8 cellular contexts compared by ENCODE assay signal in the genomic region with DNA sequence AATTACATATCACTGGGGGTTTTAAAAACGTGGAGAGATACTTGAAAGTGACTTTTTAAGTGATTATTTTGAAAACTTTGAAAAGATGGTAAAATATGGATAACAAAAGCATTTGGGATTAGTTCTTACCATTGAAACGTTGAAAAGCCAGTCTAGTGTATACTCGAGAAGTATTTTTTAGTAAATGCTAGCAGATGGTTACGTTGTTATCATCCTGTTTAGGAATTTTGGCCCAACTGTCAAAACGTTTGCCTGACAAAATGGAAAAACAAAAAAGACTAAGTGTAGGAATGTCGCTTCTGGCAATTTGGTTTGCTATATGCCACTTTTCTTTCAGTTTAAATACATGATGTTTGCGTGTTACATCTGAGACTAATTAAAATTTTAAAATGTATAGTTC. TPM values are rescaled to one million over a fixed set of nuclear protein-coding genes. Genes with fewer than 3 reads are reported as not detected.
DNase-seq lines count a peak whose midpoint lies in the region; ATAC-seq and TF ChIP-seq lines count a peak whose summit lies in the region.

No MANE protein-coding gene starts in this region.

- DNase-seq in SK-N-SH (no peak), caudate nucleus (lab: John Stamatoyannopoulos, UW) (no peak)
- DNase-seq in activated CD8-positive, alpha-beta T cell treated with anti-CD3 and anti-CD28 coated beads, Interleukin-2, amount 10 ng/mL, durations not matched to agents 7 days and 5 days, result no peak

- TF ChIP-seq EP300 in SK-N-SH (IDR thresholded peaks at IDR 0.05; ENCODE audit: borderline replicate concordance in 1 of 2, low read depth in 1 of 2, low read length in 1 of 2), result no peak

- peak overlapping the region; percentile 71 to 95 for H3K4me3 ChIP-seq in SK-N-SH (ENCODE audit: low read depth in 2 of 2, low read length in 1 of 2)
- peak overlapping the region; percentile 97; the same call in 1 of the 2 replicates for H3K4me3 ChIP-seq in iPS-18c (ENCODE audit: insufficient read depth, low read depth, low read length)
- peak overlapping the region; percentile 95 to 98 for H3K4me3 ChIP-seq in stomach smooth muscle (ENCODE audit: low read length in 2 of 2)

- H3K9me2 ChIP-seq in SK-N-SH, result no peaks in the 10 kb centered on the region

- peak overlapping the region; percentile 90 for H3K4me2 ChIP-seq in SK-N-SH

- POLR2A ChIA-PET in SK-N-SH (lab: Yijun Ruan, JAX), result no interaction called here
- POLR2A ChIA-PET in activated CD8-positive, alpha-beta T cell treated with anti-CD3 and anti-CD28 coated beads, Interleukin-2, amount 10 ng/mL, durations not matched to agents 7 days and 5 days (lab: Charles Lee), result no interaction called here

- H3K27ac Mint-ChIP-seq in activated CD8-positive, alpha-beta T cell treated with anti-CD3 and anti-CD28 coated beads, Interleukin-2, amount 10 ng/mL, durations not matched to agents 7 days and 5 days, result peak overlapping the region; percentile 100

- CTCF ChIA-PET in SK-N-SH (lab: Yijun Ruan, JAX), result no interaction called here
- CTCF ChIA-PET in activated CD8-positive, alpha-beta T cell treated with anti-CD3 and anti-CD28 coated beads, Interleukin-2, amount 10 ng/mL, durations not matched to agents 7 days and 5 days (lab: Charles Lee), result no interaction called here

- WGBS in SK-N-SH (ENCODE audit: low lambda C conversion rate), result 24% methylated on average over 7 of the region's 7 CpGs

- no peak for TF ChIP-seq CTCF in SK-N-SH (IDR thresholded peaks at IDR 0.05)

- H3K4me1 ChIP-seq in SK-N-SH (ENCODE audit: control insufficient read depth in 1 of 2, insufficient read depth in 2 of 2, low read depth in 1 of 2, low read length in 1 of 2) (peaks cover 12 to 19% of the 10 kb centered on the region in 2 experiments; a peak in 3 of 4 replicates), stomach smooth muscle (ENCODE audit: control insufficient read depth, insufficient read depth, low read length) (peaks cover 10% of the 10 kb centered on the region)

- H3K9me3 ChIP-seq in SK-N-SH (peaks cover 24% of the 10 kb centered on the region), iPS-18c (ENCODE audit: control insufficient read depth, insufficient read depth, low read length) (no peaks in the 10 kb centered on the region), stomach smooth muscle (ENCODE audit: control insufficient read depth in 2 of 2, low read length in 2 of 2) (no peaks in the 10 kb centered on the region)

- H3K36me3 ChIP-seq in SK-N-SH (replicated peaks in 1 of 2; ENCODE audit: control insufficient read depth in 1 of 2, insufficient read depth in 2 of 2, low read length in 1 of 2) (peaks cover 37 to 65% of the 10 kb centered on the region in 2 experiments), stomach smooth muscle (ENCODE audit: control insufficient read depth in 2 of 2, insufficient read depth in 2 of 2, low read length in 2 of 2) (peaks cover 4% of the 10 kb centered on the region in 2 donors)

- no peaks in the 10 kb centered on the region for H3K27me3 Mint-ChIP-seq in activated CD8-positive, alpha-beta T cell treated with anti-CD3 and anti-CD28 coated beads, Interleukin-2, amount 10 ng/mL, durations not matched to agents 7 days and 5 days (ENCODE audit: low read depth)

- TF ChIP-seq RAD21 in SK-N-SH (IDR thresholded peaks at IDR 0.05; ENCODE audit: low read length), result no peak

- H2AFZ ChIP-seq in SK-N-SH (ENCODE audit: low read depth), result no peak overlapping the region

- no peak overlapping the region for H3K27ac ChIP-seq in SK-N-SH (ENCODE audit: low read depth in 2 of 2, low read length in 1 of 2)
- no peak overlapping the region for H3K27ac ChIP-seq in stomach smooth muscle (ENCODE audit: low read length)
- H3K27ac ChIP-seq in caudate nucleus (ENCODE audit: low read depth, low read length), result no peak overlapping the region

- peak overlapping the region; percentile 98 for H3K9ac ChIP-seq in SK-N-SH
- peak overlapping the region; percentile 81 to 97 for H3K9ac ChIP-seq in stomach smooth muscle (ENCODE audit: low read length in 2 of 2)

- H3K4me3 Mint-ChIP-seq in activated CD8-positive, alpha-beta T cell treated with anti-CD3 and anti-CD28 coated beads, Interleukin-2, amount 10 ng/mL, durations not matched to agents 7 days and 5 days, result peak overlapping the region; percentile 99

- ATAC-seq in SK-N-SH treated with all-trans-retinoic acid at 6 μM for 48 hours, result no peak
- ATAC-seq in activated CD8-positive, alpha-beta T cell treated with anti-CD3 and anti-CD28 coated beads, Interleukin-2, amount 10 ng/mL, durations not matched to agents 7 days and 5 days, result no peak
- no peak for ATAC-seq in HG03520 (IDR thresholded peaks at IDR 0.05; ENCODE audit: unreplicated experiment)
- ATAC-seq in GM21515 (IDR thresholded peaks at IDR 0.05; ENCODE audit: unreplicated experiment), result no peak

- peaks cover 68% of the 10 kb centered on the region for H3K79me2 ChIP-seq in SK-N-SH (ENCODE audit: insufficient read depth)

- H3K4me1 Mint-ChIP-seq in activated CD8-positive, alpha-beta T cell treated with anti-CD3 and anti-CD28 coated beads, Interleukin-2, amount 10 ng/mL, durations not matched to agents 7 days and 5 days (ENCODE audit: low read depth), result peaks cover 50% of the 10 kb centered on the region

- H3K27me3 ChIP-seq in SK-N-SH (ENCODE audit: insufficient read depth), result no peaks in the 10 kb centered on the region
- H3K27me3 ChIP-seq in stomach smooth muscle (ENCODE audit: control insufficient read depth in 1 of 2, insufficient read depth in 2 of 2, low read length in 2 of 2), result no peaks in the 10 kb centered on the region

- peaks cover 28% of the 10 kb centered on the region for H4K20me1 ChIP-seq in SK-N-SH (ENCODE audit: insufficient read depth)

- peaks cover 71% of the 10 kb centered on the region for H3K36me3 Mint-ChIP-seq in activated CD8-positive, alpha-beta T cell treated with anti-CD3 and anti-CD28 coated beads, Interleukin-2, amount 10 ng/mL, durations not matched to agents 7 days and 5 days (ENCODE audit: low read depth)

- H3K9me3 Mint-ChIP-seq in activated CD8-positive, alpha-beta T cell treated with anti-CD3 and anti-CD28 coated beads, Interleukin-2, amount 10 ng/mL, durations not matched to agents 7 days and 5 days (ENCODE audit: insufficient read depth), result peaks cover 17% of the 10 kb centered on the region

- H3F3A ChIP-seq in SK-N-SH (replicated peaks; ENCODE audit: insufficient read depth), result peaks cover 6% of the 10 kb centered on the region

TF ChIP-seq in SK-N-SH, 30 proteins besides CTCF, POLR2A, EP300 and RAD21 (continues in another document):
- TF ChIP-seq CHD2 (IDR thresholded peaks at IDR 0.05; ENCODE audit: low read length, partially characterized antibody) (no peak), SIN3A (IDR thresholded peaks at IDR 0.05; ENCODE audit: borderline replicate concordance, low read depth, low read length) (no peak), MXI1 (IDR thresholded peaks at IDR 0.05; ENCODE audit: low read depth, low read length) (no peak), GATA2 (CRISPR knock-in tag; IDR thresholded peaks at IDR 0.05) (no peak), TAF1 (IDR thresholded peaks at IDR 0.05; ENCODE audit: borderline replicate concordance, low read depth, low read length) (no peak), RFX5 (IDR thresholded peaks at IDR 0.05; ENCODE audit: low read length) (no peak), RXRA (IDR thresholded peaks at IDR 0.05; ENCODE audit: borderline replicate concordance, low read depth) (no peak)

TF ChIP-seq in SK-N-SH treated with all-trans-retinoic acid at 6 μM for 48 hours, 23 proteins besides CTCF, POLR2A, EP300 and RAD21 (continues in another document):
- TF ChIP-seq ZFP30 (CRISPR knock-in tag; IDR thresholded peaks at IDR 0.05) (no peak), CSDC2 (CRISPR knock-in tag; IDR thresholded peaks at IDR 0.05) (no peak), CREB5 (CRISPR knock-in tag; IDR thresholded peaks at IDR 0.05; ENCODE audit: low read depth) (no peak), SNAI2 (CRISPR knock-in tag; IDR thresholded peaks at IDR 0.05) (no peak), ESRRG (CRISPR knock-in tag; IDR thresholded peaks at IDR 0.05) (no peak), ISL1 (CRISPR knock-in tag; IDR thresholded peaks at IDR 0.05) (no peak), ZNF565 (CRISPR knock-in tag; conservative IDR thresholded peaks at IDR 0.05; ENCODE audit: low read depth) (no peak), ZFP3 (CRISPR knock-in tag; IDR thresholded peaks at IDR 0.05) (no peak), TCF4 (CRISPR knock-in tag; IDR thresholded peaks at IDR 0.05; ENCODE audit: borderline replicate concordance) (no peak), ZC3H10 (CRISPR knock-in tag; IDR thresholded peaks at IDR 0.05) (no peak)

RNA-seq across cellular contexts. Expression of gene RBM33, which starts 1.2 kb away (rescaled TPM):
- polyA plus RNA-seq in SK-N-SH (2012; rRNA removed), result 11.8 and 13.8 TPM in 2 replicates
- polyA plus RNA-seq in SK-N-SH (2012; cell fraction: cytosol; rRNA removed), result 6.8 and 7.4 TPM in 2 replicates
- polyA plus RNA-seq in SK-N-SH (2012; cell fraction: nucleus; rRNA removed), result 81.1 and 97.7 TPM in 2 replicates
- total RNA-seq in activated CD8-positive, alpha-beta T cell treated with anti-CD3 and anti-CD28 coated beads, Interleukin-2, amount 10 ng/mL, durations not matched to agents 7 days and 5 days, result 10 to 100 TPM; 81.4 to 85.6 TPM
